27 cellular contexts compared by ENCODE assay signal in genomic region chr14:78972440-78972839, GRCh38.
"Had no signal": no experiment of that assay in that cellular context is flagged by ENCODE, and none has a peak within 500 bp of the region (broad histone marks: within the 10 kb centered on the region; RNA-seq: fewer than 3 reads in every experiment).

No MANE protein-coding gene starts in this region.

- H3K4me1 Mint-ChIP-seq: naive thymus-derived CD4-positive, alpha-beta T cell; neural crest cell; stimulated activated naive B cell treated with anti-CD40 and anti-IgM and Interleukin-4, amounts not matched to agents 10 μg/mL and 1 μg/mL and 100 μg/mL, for 72 hours had no signal

- H3K27ac Mint-ChIP-seq: naive thymus-derived CD4-positive, alpha-beta T cell; natural killer cell treated with Interleukin-12 subunit alpha and Interleukin-12 subunit beta and Interleukin-15 and Interleukin-18, amount 100 ng/mL, for 72 hours; progenitor cell of endocrine pancreas; stimulated activated naive B cell treated with anti-CD40 and anti-IgM and Interleukin-4, amounts not matched to agents 10 μg/mL and 1 μg/mL and 100 μg/mL, for 72 hours had no signal

- H3K4me3 ChIP-seq: hepatocyte, left ventricle myocardium inferior, lung, mucosa of descending colon, pancreas, right atrium auricular region, skin epidermis, stomach, testis, thyroid gland, transverse colon, upper lobe of left lung, vagina had no signal

- H3K4me3 Mint-ChIP-seq: naive thymus-derived CD4-positive, alpha-beta T cell; natural killer cell treated with Interleukin-12 subunit alpha and Interleukin-12 subunit beta and Interleukin-15 and Interleukin-18, amount 100 ng/mL, for 72 hours; neural crest cell; stimulated activated naive B cell treated with anti-CD40 and anti-IgM and Interleukin-4, amounts not matched to agents 10 μg/mL and 1 μg/mL and 100 μg/mL, for 72 hours had no signal

- H3K9me3 ChIP-seq: left ventricle myocardium inferior, mucosa of descending colon, pancreas, right atrium auricular region, stomach, testis, thyroid gland, transverse colon, upper lobe of left lung, vagina had no signal

- H3K9me3 Mint-ChIP-seq: natural killer cell treated with Interleukin-12 subunit alpha and Interleukin-12 subunit beta and Interleukin-15 and Interleukin-18, amount 100 ng/mL, for 72 hours; neural crest cell; stimulated activated naive B cell treated with anti-CD40 and anti-IgM and Interleukin-4, amounts not matched to agents 10 μg/mL and 1 μg/mL and 100 μg/mL, for 72 hours had no signal

- H3K27me3 Mint-ChIP-seq: natural killer cell treated with Interleukin-12 subunit alpha and Interleukin-12 subunit beta and Interleukin-15 and Interleukin-18, amount 100 ng/mL, for 72 hours; stimulated activated naive B cell treated with anti-CD40 and anti-IgM and Interleukin-4, amounts not matched to agents 10 μg/mL and 1 μg/mL and 100 μg/mL, for 72 hours had no signal

- H3K36me3 Mint-ChIP-seq: naive thymus-derived CD4-positive, alpha-beta T cell; natural killer cell treated with Interleukin-12 subunit alpha and Interleukin-12 subunit beta and Interleukin-15 and Interleukin-18, amount 100 ng/mL, for 72 hours; stimulated activated naive B cell treated with anti-CD40 and anti-IgM and Interleukin-4, amounts not matched to agents 10 μg/mL and 1 μg/mL and 100 μg/mL, for 72 hours had no signal

- H2AFZ ChIP-seq: hepatocyte had no signal

- DNase-seq: islet precursor cell; left ventricle myocardium inferior; midbrain; mucosa of descending colon; naive thymus-derived CD4-positive, alpha-beta T cell; nucleus accumbens; pancreas; stimulated activated CD4-positive, alpha-beta T cell treated with anti-CD3 and anti-CD28 coated beads, Interleukin-12 subunit alpha, Interleukin-12 subunit beta, amount 100 ng/mL, for 4 hours; stimulated activated CD4-positive, alpha-beta T cell treated with anti-CD3 and anti-CD28 coated beads, Interleukin-15, amount 100 ng/mL, for 24 hours; stimulated activated CD4-positive, alpha-beta T cell treated with anti-CD3 and anti-CD28 coated beads, Interleukin-2, amount 100 ng/mL, for 24 hours; stimulated activated CD4-positive, alpha-beta T cell treated with anti-CD3 and anti-CD28 coated beads, Interleukin-4, amount 100 ng/mL, for 1 hour; stimulated activated naive B cell treated with anti-CD40 and anti-IgM and Interleukin-4, amounts not matched to agents 10 μg/mL and 1 μg/mL and 100 μg/mL, for 72 hours; stimulated activated naive CD8-positive, alpha-beta T cell treated with anti-CD3 and anti-CD28 coated beads, Interleukin-15, Interleukin-2, amounts not matched to agents 100 U/mL and 50 U/mL, for 24 hours; stomach; testis; thyroid gland; transverse colon had no signal

- H3K4me2 ChIP-seq: hepatocyte had no signal

- H3K4me1 ChIP-seq: left ventricle myocardium inferior, pancreas, right atrium auricular region, testis, thyroid gland, transverse colon, vagina had no signal

- H3K27ac ChIP-seq: hepatocyte, left ventricle myocardium inferior, pancreas, right atrium auricular region, skin epidermis, stomach, testis, thyroid gland, transverse colon, upper lobe of left lung, vagina had no signal

- H3K36me3 ChIP-seq: left ventricle myocardium inferior, pancreas, right atrium auricular region, stomach, thyroid gland, transverse colon, upper lobe of left lung, vagina had no signal

- H3K27me3 ChIP-seq: hepatocyte, right atrium auricular region, stomach, testis, thyroid gland, transverse colon, upper lobe of left lung, vagina had no signal

- ATAC-seq: mucosa of descending colon; naive thymus-derived CD4-positive, alpha-beta T cell; natural killer cell treated with Interleukin-12 subunit alpha and Interleukin-12 subunit beta and Interleukin-15 and Interleukin-18, amount 100 ng/mL, for 72 hours; pancreas; sciatic nerve; stimulated activated naive B cell treated with anti-CD40 and anti-IgM and Interleukin-4, amounts not matched to agents 10 μg/mL and 1 μg/mL and 100 μg/mL, for 72 hours; stimulated activated naive CD8-positive, alpha-beta T cell treated with anti-CD3 and anti-CD28 coated beads, Interleukin-15, Interleukin-2, amounts not matched to agents 100 U/mL and 50 U/mL, for 24 hours had no signal
